Comparison of ENCODE assay signal across 8 cellular contexts in the genomic region with DNA sequence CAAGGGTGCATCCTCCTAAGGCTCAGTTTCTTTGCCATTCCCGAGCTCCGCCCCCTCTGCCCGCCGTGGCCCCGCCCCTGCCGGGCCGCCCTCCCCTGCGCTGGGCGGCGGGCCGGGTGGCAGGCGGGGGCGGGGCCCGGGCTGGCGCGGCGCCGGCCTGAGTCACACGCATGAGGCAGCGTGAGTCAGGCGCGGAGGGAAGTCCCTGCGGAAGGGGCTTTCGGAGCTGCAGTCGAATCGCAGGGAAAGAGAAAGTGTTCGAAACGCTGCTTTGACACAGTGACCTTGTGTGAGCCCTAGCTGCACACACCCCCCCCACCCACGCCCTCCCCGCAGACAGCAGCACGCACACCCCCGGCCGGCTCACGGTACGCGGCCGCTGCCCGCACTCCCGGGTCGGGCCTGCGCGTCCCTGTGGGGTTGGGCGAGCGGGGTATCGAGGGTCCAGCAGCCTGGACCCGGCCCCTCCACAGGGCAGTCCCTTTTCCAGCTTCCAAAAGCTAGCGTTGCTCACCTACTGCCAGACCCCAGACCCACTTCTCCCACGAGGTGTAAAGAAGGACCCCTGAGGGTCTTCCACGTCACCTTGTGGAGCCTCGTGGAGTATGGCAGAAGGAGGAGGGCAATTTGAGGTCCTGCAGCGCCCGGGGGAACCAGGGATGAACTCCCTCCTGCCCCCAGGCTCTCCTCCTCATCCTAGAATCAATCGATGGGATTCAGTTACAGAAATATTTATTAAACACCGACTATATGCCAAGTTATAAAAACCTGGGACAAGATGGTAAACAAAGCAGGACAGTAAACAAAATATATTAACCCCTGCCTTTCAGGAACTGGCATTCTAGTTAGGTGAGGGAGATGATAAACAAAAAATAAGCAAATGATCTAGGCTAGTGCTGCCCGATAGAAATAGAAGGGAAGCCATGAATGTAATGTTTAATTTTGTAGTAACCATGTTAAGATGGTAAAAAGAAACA. TPM values are rescaled to one million over a fixed set of nuclear protein-coding genes. Genes with fewer than 3 reads are reported as not detected.
A peak's percentile ranks its signal among the peaks of the same experiment; 100 is the strongest.
DNase-seq lines count a peak whose midpoint lies in the region; ATAC-seq, FAIRE-seq and TF ChIP-seq lines count a peak whose summit lies in the region.

No MANE protein-coding gene starts in this region.

- H3K4me3 ChIP-seq in HUES64 (ENCODE audit: low read length) (peak overlapping the region; percentile 46), mucosa of stomach (ENCODE audit: low read length) (peak overlapping the region; percentile 74)

- H3K9me3 ChIP-seq in HUES64 (ENCODE audit: insufficient read depth, low read depth, low read length) (no peaks in the 10 kb centered on the region), mucosa of stomach (ENCODE audit: control insufficient read depth, low read length) (no peaks in the 10 kb centered on the region)

- peak; percentile 65 for ATAC-seq in GM21515 (IDR thresholded peaks at IDR 0.05; ENCODE audit: unreplicated experiment)

- peak; percentile 66 for TF ChIP-seq POLR2A in erythroblast (IDR thresholded peaks at IDR 0.05; ENCODE audit: low read length)

- H3K9ac ChIP-seq in HUES64 (ENCODE audit: low read depth, low read length), result peak overlapping the region; percentile 66
- H3K9ac ChIP-seq in mucosa of stomach (ENCODE audit: low read length), result peak overlapping the region; percentile 98

- peak overlapping the region; percentile 80 for H3K27ac ChIP-seq in HUES64 (ENCODE audit: low read depth, low read length)

- no peaks in the 10 kb centered on the region for H3K27me3 ChIP-seq in HUES64 (ENCODE audit: insufficient read depth, low read length)
- H3K27me3 ChIP-seq in mucosa of stomach (ENCODE audit: control insufficient read depth, insufficient read depth, low read length), result no peaks in the 10 kb centered on the region

- H3K4me1 ChIP-seq in HUES64 (ENCODE audit: insufficient read depth, low read length), result peaks cover 32% of the 10 kb centered on the region
- peaks cover 28% of the 10 kb centered on the region for H3K4me1 ChIP-seq in mucosa of stomach (ENCODE audit: control insufficient read depth, insufficient read depth, low read length)

- no peak for TF ChIP-seq CTCF in D721Med (IDR thresholded peaks at IDR 0.05; ENCODE audit: insufficient read depth, missing control alignments)

- FAIRE-seq in D721Med (lab: Jason Lieb, UNC), result no peak

- 8% methylated on average over 55 of the region's 55 CpGs for WGBS in HUES64

- DNase-seq in D721Med (ENCODE audit: insufficient read length, low spot score) (peak; percentile 95), OCI-M1 (lab: John Stamatoyannopoulos, UW) (peak; percentile 98), erythroblast (lab: John Stamatoyannopoulos, UW) (peak; percentile 96 to 98)
- DNase-seq in activated T-cell treated with anti-CD3 and anti-CD28 coated beads, Interleukin-2, amount 50 U/mL, for 1 hour, result peak; percentile 95
- peak; percentile 95 for DNase-seq in stimulated activated CD8-positive, alpha-beta memory T cell treated with anti-CD3 and anti-CD28 coated beads, Interleukin-4, amount 100 ng/mL, for 48 hours

- H3K36me3 ChIP-seq in HUES64 (ENCODE audit: insufficient read depth, low read length), result no peaks in the 10 kb centered on the region
- H3K36me3 ChIP-seq in mucosa of stomach (ENCODE audit: control insufficient read depth, insufficient read depth, low read length), result no peaks in the 10 kb centered on the region

RNA-seq across cellular contexts. Expression of gene HMGA1, which starts 12.4 kb away (rescaled TPM):
- 2,125 TPM for polyA plus RNA-seq in HUES64 (2013, experiment 1 of 2)
- 2,161 TPM for polyA plus RNA-seq in HUES64 (2013, experiment 2 of 2)

RNA-seq across cellular contexts. Expression of gene SMIM29, which starts 24.6 kb away (rescaled TPM):
- polyA plus RNA-seq in HUES64 (2013, experiment 1 of 2), result 5.7 TPM
- polyA plus RNA-seq in HUES64 (2013, experiment 2 of 2), result 5.8 TPM

Comparison
In these comparisons a context has a peak if more than half of its experiments do, and no peak if none do; other contexts are left out.
1. Peak in every context shown above with its lines: DNase-seq, ATAC-seq, H3K4me3 ChIP-seq and H3K27ac ChIP-seq.